In the genomic region with DNA sequence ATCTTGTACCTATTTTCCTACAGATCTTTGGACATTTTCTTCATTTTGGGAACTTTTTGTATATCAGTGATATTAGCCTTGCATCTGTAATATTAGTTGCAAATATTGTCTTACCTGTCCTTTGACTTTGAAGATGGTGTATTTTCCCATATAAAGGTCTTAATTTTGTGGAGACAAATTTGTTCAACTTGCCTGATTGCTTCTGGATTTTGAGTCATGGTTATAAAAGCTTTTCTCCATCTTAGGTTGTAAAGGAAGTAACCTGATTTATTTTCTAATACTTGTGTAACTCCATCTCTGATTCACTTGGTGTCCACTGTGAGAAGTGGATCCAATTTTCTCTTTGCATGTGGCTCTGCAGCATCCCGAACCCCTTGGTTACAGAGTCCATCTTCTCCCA, we compare ENCODE assay signal across 1 cellular context.
TF ChIP-seq lines count a peak whose summit lies in the region.

No MANE protein-coding gene starts in this region.

TF ChIP-seq in HCT116, 20 proteins besides CTCF, POLR2A, EP300 and RAD21 (continued from another document):
- TF ChIP-seq SIN3A (IDR thresholded peaks at IDR 0.05; ENCODE audit: low read depth) (no peak), EZH2 (IDR thresholded peaks at IDR 0.05) (no peak), ELF1 (IDR thresholded peaks at IDR 0.05; ENCODE audit: borderline replicate concordance, low read depth) (no peak)
- TF ChIP-seq, protein P1, sequence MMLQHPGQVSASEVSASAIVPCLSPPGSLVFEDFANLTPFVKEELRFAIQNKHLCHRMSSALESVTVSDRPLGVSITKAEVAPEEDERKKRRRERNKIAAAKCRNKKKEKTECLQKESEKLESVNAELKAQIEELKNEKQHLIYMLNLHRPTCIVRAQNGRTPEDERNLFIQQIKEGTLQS (IDR thresholded peaks at IDR 0.05), result no peak
